ENCODE assay signal across 7 cellular contexts in the genomic region with DNA sequence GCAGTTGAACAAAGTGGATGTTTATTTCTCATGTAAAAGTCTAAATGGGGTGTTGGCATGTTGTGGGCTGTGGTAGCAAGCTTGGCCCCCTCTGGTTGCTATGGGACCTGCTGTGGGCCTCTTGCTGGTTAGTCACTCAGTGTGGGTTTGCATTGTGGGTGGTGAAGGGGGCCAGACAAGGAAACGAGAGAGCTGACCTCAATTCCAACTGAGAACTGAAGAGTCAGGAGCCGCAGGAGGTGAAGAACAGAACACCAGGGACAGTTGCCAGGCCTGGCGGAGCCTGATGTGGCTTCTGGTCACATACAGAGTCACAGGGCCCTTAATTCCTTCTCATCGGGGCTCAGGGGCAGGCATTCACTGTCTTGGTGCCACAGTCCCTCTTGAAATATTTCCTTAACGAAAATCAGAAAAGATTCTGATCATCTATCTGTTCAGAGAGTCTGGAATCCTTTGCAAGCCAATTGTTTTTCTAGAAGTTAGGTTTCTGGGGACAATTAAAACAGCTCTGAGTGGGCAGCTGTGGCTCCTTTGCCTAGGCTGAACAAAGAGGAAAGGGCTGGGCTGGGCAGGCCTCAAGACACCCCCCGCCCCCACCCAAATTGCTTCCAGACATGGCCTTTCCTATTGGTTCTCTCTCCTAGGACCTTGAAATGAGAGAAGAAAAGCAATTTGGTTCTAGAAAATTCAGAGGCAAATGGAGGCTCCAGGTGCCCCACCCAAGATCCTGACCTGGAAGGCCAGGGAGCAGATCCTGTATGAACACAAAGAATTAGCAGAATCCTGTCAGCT. TPM values are rescaled to one million over a fixed set of nuclear protein-coding genes. Genes with fewer than 3 reads are reported as not detected.
DNase-seq lines count a peak whose midpoint lies in the region; ATAC-seq and TF ChIP-seq lines count a peak whose summit lies in the region.

No MANE protein-coding gene starts in this region.

- H2BK120ac ChIP-seq in mesenchymal stem cell (ENCODE audit: low read depth, low read length) = no peak overlapping the region

- WGBS in mesenchymal stem cell = 83% methylated on average over 6 of the region's 6 CpGs

- H3K79me1 ChIP-seq in mesenchymal stem cell (replicated peaks; ENCODE audit: low read length, poor library complexity, severe bottlenecking) = peaks cover 2% of the 10 kb centered on the region

- no peak overlapping the region for H2AFZ ChIP-seq in mesenchymal stem cell (ENCODE audit: low read depth, low read length)

- H3K36me3 ChIP-seq in mesenchymal stem cell (ENCODE audit: control insufficient read depth in 1 of 2, insufficient read depth in 2 of 2, low read depth in 1 of 2, low read length in 2 of 2) = peaks cover 0 to 10% of the 10 kb centered on the region in 2 experiments

- H3K9me3 ChIP-seq in mesenchymal stem cell (ENCODE audit: control insufficient read depth, low read length) = no peaks in the 10 kb centered on the region

- H3K4ac ChIP-seq in mesenchymal stem cell (ENCODE audit: low read depth in 1 of 2, low read length in 2 of 2) = no peak overlapping the region

- peak overlapping the region; percentile 23 for H4K91ac ChIP-seq in mesenchymal stem cell (ENCODE audit: low read length)

- peaks cover 13% of the 10 kb centered on the region for H3K4me1 ChIP-seq in mesenchymal stem cell (ENCODE audit: control insufficient read depth, insufficient read depth, low read depth, low read length)

- ATAC-seq in GM18505 (IDR thresholded peaks at IDR 0.05; ENCODE audit: unreplicated experiment) (no peak), GM21825 (IDR thresholded peaks at IDR 0.05; ENCODE audit: unreplicated experiment) (no peak), HG02588 (IDR thresholded peaks at IDR 0.05; ENCODE audit: unreplicated experiment) (no peak)

- peak overlapping the region; percentile 89 for H3K27ac ChIP-seq in mesenchymal stem cell (ENCODE audit: low read length, poor library complexity, severe bottlenecking)

- DNase-seq in NOMO-1 (lab: John Stamatoyannopoulos, UW; ENCODE audit: unreplicated experiment in 2 of 2) (peak; percentile 48 to 57), mesenchymal stem cell (peak; percentile 81), stromal cell of bone marrow (ENCODE audit: low read depth) (peak; percentile 63)
- DNase-seq in activated T-helper 9 cell treated with anti-CD3 and anti-CD28 coated beads, Interleukin-2, amount 50 U/mL, for 16 hours (ENCODE audit: low read depth) = peak; percentile 60

- no peak overlapping the region for H3K4me2 ChIP-seq in mesenchymal stem cell (ENCODE audit: low read length, poor library complexity, severe bottlenecking)

- no peak overlapping the region for H3K4me3 ChIP-seq in mesenchymal stem cell (ENCODE audit: insufficient read depth in 1 of 2, low read depth in 1 of 2, low read length in 2 of 2)

- no peak overlapping the region for H2BK5ac ChIP-seq in mesenchymal stem cell (ENCODE audit: low read depth, low read length, poor library complexity, severe bottlenecking)

- H2AK5ac ChIP-seq in mesenchymal stem cell (ENCODE audit: low read length, severe bottlenecking) = no peak overlapping the region

- H2BK12ac ChIP-seq in mesenchymal stem cell (ENCODE audit: low read length in 2 of 2) = no peak overlapping the region

- H3K27me3 ChIP-seq in mesenchymal stem cell (ENCODE audit: control insufficient read depth in 1 of 2, insufficient read depth in 1 of 2, low read length in 2 of 2) = no peaks in the 10 kb centered on the region

- no peak overlapping the region for H2BK15ac ChIP-seq in mesenchymal stem cell (ENCODE audit: low read depth, poor library complexity, severe bottlenecking)

- H3K9ac ChIP-seq in mesenchymal stem cell (ENCODE audit: low read length) = peak overlapping the region; percentile 97

- H3K23ac ChIP-seq in mesenchymal stem cell (ENCODE audit: low read length in 2 of 2) = no peak overlapping the region

- H4K8ac ChIP-seq in mesenchymal stem cell (ENCODE audit: low read length) = peak overlapping the region; percentile 50

- H3K14ac ChIP-seq in mesenchymal stem cell (ENCODE audit: low read length in 2 of 2) = no peak overlapping the region

- TF ChIP-seq POLR2A in GM18505 (IDR thresholded peaks at IDR 0.05; ENCODE audit: borderline replicate concordance, extremely low read depth, insufficient read depth, insufficient read length) = no peak

- no peak overlapping the region for H3K18ac ChIP-seq in mesenchymal stem cell (ENCODE audit: low read depth in 1 of 2, low read length in 2 of 2)

RNA-seq across cellular contexts. Expression of a gene that starts 2.1 kb away (rescaled TPM):
- 59.7 TPM for polyA plus RNA-seq in mesenchymal stem cell (2013, experiment 1 of 2)
- polyA plus RNA-seq in mesenchymal stem cell (2013, experiment 2 of 2) = 61.8 TPM
